Comparison of ENCODE assay signal across 1 cellular context in genomic region chr22:45196308-45196707, GRCh38.
TF ChIP-seq lines count a peak whose summit lies in the region.

No MANE protein-coding gene starts in this region.

TF ChIP-seq in IMR-90, 13 proteins besides CTCF, POLR2A, EP300 and RAD21 (continued from another document):
- no peak for TF ChIP-seq USF2 (IDR thresholded peaks at IDR 0.05; ENCODE audit: low read depth, low read length)
- no peak for TF ChIP-seq BHLHE40 (IDR thresholded peaks at IDR 0.05; ENCODE audit: low read depth, low read length)
- no peak for TF ChIP-seq NFE2L2 (IDR thresholded peaks at IDR 0.05; ENCODE audit: low read depth, low read length)
- TF ChIP-seq ELK1 (IDR thresholded peaks at IDR 0.05; ENCODE audit: borderline replicate concordance, low read depth, low read length): no peak
- no peak for TF ChIP-seq CHD1 (IDR thresholded peaks at IDR 0.05; ENCODE audit: low read depth, low read length)
- no peak for TF ChIP-seq MAFK (IDR thresholded peaks at IDR 0.05; ENCODE audit: low read depth, low read length)
- no peak for TF ChIP-seq MXI1 (IDR thresholded peaks at IDR 0.05; ENCODE audit: borderline replicate concordance, low read depth, low read length)
- TF ChIP-seq RCOR1 (IDR thresholded peaks at IDR 0.05; ENCODE audit: insufficient replicate concordance, low read length): no peak
- no peak for TF ChIP-seq FOS (IDR thresholded peaks at IDR 0.05; ENCODE audit: low read depth, low read length)
- no peak for TF ChIP-seq MAZ (IDR thresholded peaks at IDR 0.05; ENCODE audit: borderline replicate concordance, low read depth, low read length)
